In the genomic region with DNA sequence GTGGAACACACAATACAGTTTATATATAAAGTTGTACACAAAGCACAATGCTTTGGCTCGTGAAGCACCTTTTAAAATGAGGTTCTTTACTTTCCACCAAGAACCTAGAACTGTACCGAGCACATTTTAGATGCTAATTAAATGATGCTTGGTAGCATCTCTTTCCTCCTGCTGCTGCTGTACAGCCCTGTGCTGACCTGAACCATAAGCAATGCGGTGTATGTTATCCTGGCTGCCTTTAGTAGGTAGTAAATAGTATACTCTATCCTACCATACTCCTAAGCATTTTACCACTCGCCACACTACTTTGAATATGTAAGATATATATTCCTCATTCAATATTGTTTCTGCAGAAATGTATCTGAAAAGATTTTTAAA, we compare ENCODE assay signal across 21 cellular contexts. TPM values are rescaled to one million over a fixed set of nuclear protein-coding genes. Genes with fewer than 3 reads are reported as not detected.
DNase-seq lines count a peak whose midpoint lies in the region; ATAC-seq, FAIRE-seq and TF ChIP-seq lines count a peak whose summit lies in the region.
"Had no signal": no experiment of that assay in that cellular context is flagged by ENCODE, and none has a peak within 500 bp of the region (broad histone marks: within the 10 kb centered on the region; RNA-seq: fewer than 3 reads in every experiment).

No MANE protein-coding gene starts in this region.

- POLR2A ChIA-PET in A549 (lab: Yijun Ruan, JAX): no interaction called here

- TF ChIP-seq EP300 in A549 (IDR thresholded peaks at IDR 0.05): no peak

- intact Hi-C loops in colonic mucosa (cut with DNase I) (no loop called here), right cardiac atrium (cut with DNase I) (no loop called here)
- intact Hi-C loops in activated CD4-positive, alpha-beta T cell treated with anti-CD3 and anti-CD28 coated beads, Interleukin-2, amount 10 ng/mL, durations not matched to agents 24 days and 14 days (cut with micrococcal nuclease): no loop called here

- WGBS in A549 (ENCODE audit: missing lambda C conversion rate): 78% methylated on average over 4 of the region's 4 CpGs
- 31% methylated on average over 4 of the region's 4 CpGs for whole genome bisulfite sequencing in liver
- 75% methylated on average over 4 of the region's 4 CpGs for WGBS in right cardiac atrium

- no peak for DNase-seq in A549 (ENCODE audit: low read depth in 1 of 2, low spot score in 1 of 2)
- no peak for DNase-seq in colonic mucosa
- no peak for DNase-seq in nephron progenitor cell
- no peak for DNase-seq in HuH-7.5 (ENCODE audit: low spot score)
- DNase-seq in ecto neural progenitor cell (ENCODE audit: low spot score): no peak
- no peak for DNase-seq in activated CD4-positive, alpha-beta T cell treated with anti-CD3 and anti-CD28 coated beads, Interleukin-2, amount 10 ng/mL, durations not matched to agents 24 days and 14 days
- DNase-seq in right cardiac atrium: no peak
- DNase-seq: ACHN; BE2C; C1 segment of cervical spinal cord; CD4-positive, CD25-positive, alpha-beta regulatory T cell; CD8-positive, alpha-beta memory T cell; COR-L47; DMS 273 treated with DMSO at 0.1 percent for 48 hours; H9 had no signal

- FAIRE-seq in A549 (lab: Jason Lieb, UNC): no peak
- FAIRE-seq: G401.6, GM19239, H1, HTR-8/SVneo had no signal

- H3K9me3 Mint-ChIP-seq in nephron progenitor cell: no peaks in the 10 kb centered on the region
- H3K9me3 Mint-ChIP-seq in activated CD4-positive, alpha-beta T cell treated with anti-CD3 and anti-CD28 coated beads, Interleukin-2, amount 10 ng/mL, durations not matched to agents 24 days and 14 days: no peaks in the 10 kb centered on the region
- H3K9me3 Mint-ChIP-seq: CD4-positive, CD25-positive, alpha-beta regulatory T cell; CD8-positive, alpha-beta memory T cell; H9 had no signal

- no peak overlapping the region for H3K4me3 ChIP-seq in A549
- no peak overlapping the region for H3K4me3 ChIP-seq in colonic mucosa
- peak overlapping the region in 1 of 3 donors; percentile 28 for H3K4me3 ChIP-seq in liver (ENCODE audit: low read depth in 1 of 3, low read length in 3 of 3)
- H3K4me3 ChIP-seq in right cardiac atrium (ENCODE audit: low read length): no peak overlapping the region

- no peaks in the 10 kb centered on the region for H3K9me3 ChIP-seq in A549
- no peaks in the 10 kb centered on the region for H3K9me3 ChIP-seq in colonic mucosa
- H3K9me3 ChIP-seq in liver (ENCODE audit: control insufficient read depth in 4 of 4, low read length in 3 of 4): no peaks in the 10 kb centered on the region
- H3K9me3 ChIP-seq in right cardiac atrium (ENCODE audit: control insufficient read depth, low read length): no peaks in the 10 kb centered on the region
- H3K9me3 ChIP-seq: BE2C had no signal

- H3K27me3 Mint-ChIP-seq in nephron progenitor cell (ENCODE audit: low read depth, poor library complexity): peaks cover 9% of the 10 kb centered on the region
- H3K27me3 Mint-ChIP-seq in activated CD4-positive, alpha-beta T cell treated with anti-CD3 and anti-CD28 coated beads, Interleukin-2, amount 10 ng/mL, durations not matched to agents 24 days and 14 days: peaks cover 5% of the 10 kb centered on the region

- no peak overlapping the region for H3K4me3 Mint-ChIP-seq in nephron progenitor cell
- no peak overlapping the region for H3K4me3 Mint-ChIP-seq in activated CD4-positive, alpha-beta T cell treated with anti-CD3 and anti-CD28 coated beads, Interleukin-2, amount 10 ng/mL, durations not matched to agents 24 days and 14 days
- H3K4me3 Mint-ChIP-seq: CD8-positive, alpha-beta memory T cell; H9 had no signal

- peak overlapping the region in 1 of 2 donors; percentile 23 for H3K9ac ChIP-seq in colonic mucosa (ENCODE audit: low read depth in 2 of 2, low read length in 2 of 2)
- H3K9ac ChIP-seq in liver (ENCODE audit: low read depth in 1 of 2, low read length in 2 of 2): peak overlapping the region in 1 of 2 donors; percentile 55

- CTCF ChIA-PET in A549 (lab: Yijun Ruan, JAX): interaction anchor here (4.8 kb wide), 1 partner anchor 38 kb away, joined by 26 read pairs; no protein-coding TSS in a partner anchor

- H3K36me3 Mint-ChIP-seq in nephron progenitor cell (ENCODE audit: low read depth): no peaks in the 10 kb centered on the region
- H3K36me3 Mint-ChIP-seq in activated CD4-positive, alpha-beta T cell treated with anti-CD3 and anti-CD28 coated beads, Interleukin-2, amount 10 ng/mL, durations not matched to agents 24 days and 14 days (ENCODE audit: low read depth): no peaks in the 10 kb centered on the region
- H3K36me3 Mint-ChIP-seq: CD4-positive, CD25-positive, alpha-beta regulatory T cell; CD8-positive, alpha-beta memory T cell had no signal

- ATAC-seq in A549 (no peak; a peak in 1 of 6 replicates), right cardiac atrium (no peak)

- peak overlapping the region; percentile 40 for H3K27ac Mint-ChIP-seq in nephron progenitor cell
- no peak overlapping the region for H3K27ac Mint-ChIP-seq in activated CD4-positive, alpha-beta T cell treated with anti-CD3 and anti-CD28 coated beads, Interleukin-2, amount 10 ng/mL, durations not matched to agents 24 days and 14 days
- H3K27ac Mint-ChIP-seq: CD4-positive, CD25-positive, alpha-beta regulatory T cell; CD8-positive, alpha-beta memory T cell had no signal

- TF ChIP-seq RAD21 in A549 (conservative IDR thresholded peaks at IDR 0.05 in 1 of 2, IDR thresholded peaks at IDR 0.05 in 1 of 2): no peak
- TF ChIP-seq RAD21 in liver (IDR thresholded peaks at IDR 0.05): no peak

- peaks cover 35% of the 10 kb centered on the region for H3K4me1 Mint-ChIP-seq in nephron progenitor cell
- peaks cover 3% of the 10 kb centered on the region for H3K4me1 Mint-ChIP-seq in activated CD4-positive, alpha-beta T cell treated with anti-CD3 and anti-CD28 coated beads, Interleukin-2, amount 10 ng/mL, durations not matched to agents 24 days and 14 days
- H3K4me1 Mint-ChIP-seq: CD4-positive, CD25-positive, alpha-beta regulatory T cell; CD8-positive, alpha-beta memory T cell had no signal

- peak overlapping the region; percentile 14; the same call in 1 of the 3 replicates for H3K4me2 ChIP-seq in A549

- H3K27me3 ChIP-seq in colonic mucosa (no peaks in the 10 kb centered on the region), liver (ENCODE audit: control insufficient read depth in 4 of 4, insufficient read depth in 4 of 4, low read length in 3 of 4) (no peaks in the 10 kb centered on the region), right cardiac atrium (ENCODE audit: control insufficient read depth, insufficient read depth) (no peaks in the 10 kb centered on the region)
- H3K27me3 ChIP-seq: BE2C had no signal

- H3K4me1 ChIP-seq in A549 (peaks cover 20% of the 10 kb centered on the region), colonic mucosa (peaks cover 8% of the 10 kb centered on the region), liver (ENCODE audit: control insufficient read depth in 4 of 4, insufficient read depth in 4 of 4, low read length in 3 of 4) (peaks cover 18 to 52% (median 37%) of the 10 kb centered on the region in 4 donors), right cardiac atrium (ENCODE audit: control insufficient read depth, insufficient read depth, low read length) (no peaks in the 10 kb centered on the region)
- H3K4me1 ChIP-seq: BE2C had no signal

- TF ChIP-seq CTCF in A549 (IDR thresholded peaks at IDR 0.05): no peak
- TF ChIP-seq CTCF in colonic mucosa (IDR thresholded peaks at IDR 0.05): no peak
- no peak for TF ChIP-seq CTCF in liver (IDR thresholded peaks at IDR 0.05; ENCODE audit: low read depth, low read length, missing input control)
- no peak for TF ChIP-seq CTCF in nephron progenitor cell (IDR thresholded peaks at IDR 0.05)

- H3K36me3 ChIP-seq in colonic mucosa: no peaks in the 10 kb centered on the region
- no peaks in the 10 kb centered on the region for H3K36me3 ChIP-seq in liver (ENCODE audit: control insufficient read depth in 4 of 4, insufficient read depth in 3 of 4, low read depth in 1 of 4, low read length in 3 of 4)
- H3K36me3 ChIP-seq: BE2C had no signal

- no peak for TF ChIP-seq POLR2A in A549 (IDR thresholded peaks at IDR 0.05; ENCODE audit: low read length)

- no peak overlapping the region for H3K27ac ChIP-seq in A549
- H3K27ac ChIP-seq in colonic mucosa: peak overlapping the region; percentile 88
- peak overlapping the region; percentile 72 to 84 for H3K27ac ChIP-seq in liver (ENCODE audit: low read depth in 1 of 2, low read length in 2 of 2)
- no peak overlapping the region for H3K27ac ChIP-seq in right cardiac atrium (ENCODE audit: low read length)

RNA-seq across cellular contexts. Expression of a gene that starts 2.9 kb away (rescaled TPM):
- polyA plus RNA-seq in A549 (2011; rRNA removed) (not detected in 2 replicates), A549 (2017; fragmentation: RNase III; extraction: RNeasy Plus Mini Kit Qiagen cat#74134 plus additional on column Dnase treatment) (not detected in 3 replicates), liver (not detected), right cardiac atrium (not detected)
- polyA plus RNA-seq in A549 (2012; cell fraction: cytosol; rRNA removed): not detected in 2 replicates
- polyA plus RNA-seq in A549 (2012; cell fraction: nucleus; rRNA removed): not detected in 2 replicates
- not detected in 2 replicates for polyA minus RNA-seq in A549 (2011; rRNA and poly(A)+ RNA removed)
- total RNA-seq in colonic mucosa (not detected), liver (not detected), right cardiac atrium (not detected)
- total RNA-seq in activated CD4-positive, alpha-beta T cell treated with anti-CD3 and anti-CD28 coated beads, Interleukin-2, amount 10 ng/mL, durations not matched to agents 24 days and 14 days: not detected in 2 replicates
- total RNA-seq: A172; CD4-positive, CD25-positive, alpha-beta regulatory T cell; CD8-positive, alpha-beta memory T cell; H1; H9 had no signal
- polyA plus RNA-seq: CD4-positive, CD25-positive, alpha-beta regulatory T cell; CD8-positive, alpha-beta memory T cell; H1 had no signal

RNA-seq across cellular contexts. Expression of a gene that starts 12.6 kb away (rescaled TPM):
- polyA plus RNA-seq in A549 (2011; rRNA removed) (not detected in 2 replicates), A549 (2017; fragmentation: RNase III; extraction: RNeasy Plus Mini Kit Qiagen cat#74134 plus additional on column Dnase treatment) (not detected in 3 replicates), liver (under 1 TPM; 0.11 to 0.12 TPM), right cardiac atrium (not detected)
- not detected in 2 replicates for polyA plus RNA-seq in A549 (2012; cell fraction: cytosol; rRNA removed)
- polyA plus RNA-seq in A549 (2012; cell fraction: nucleus; rRNA removed): not detected in 2 replicates
- polyA minus RNA-seq in A549 (2011; rRNA and poly(A)+ RNA removed): not detected in 2 replicates
- total RNA-seq in colonic mucosa (under 1 TPM; 0.16 to 0.30 TPM), liver (under 1 TPM in 1 of 2 donors, not detected in 1; 0.33 TPM), right cardiac atrium (not detected)
- total RNA-seq in activated CD4-positive, alpha-beta T cell treated with anti-CD3 and anti-CD28 coated beads, Interleukin-2, amount 10 ng/mL, durations not matched to agents 24 days and 14 days: not detected in 2 replicates
- total RNA-seq: A172; CD4-positive, CD25-positive, alpha-beta regulatory T cell; CD8-positive, alpha-beta memory T cell; H1; H9 had no signal
- polyA plus RNA-seq: CD4-positive, CD25-positive, alpha-beta regulatory T cell; CD8-positive, alpha-beta memory T cell; H1 had no signal

RNA-seq across cellular contexts. Expression of a gene that starts 15.3 kb away (rescaled TPM):
- polyA plus RNA-seq in A549 (2011; rRNA removed) (7.8 and 12.9 TPM in 2 replicates), A549 (2017; fragmentation: RNase III; extraction: RNeasy Plus Mini Kit Qiagen cat#74134 plus additional on column Dnase treatment) (7.9 to 9.9 TPM (median 9.6 TPM) in 3 replicates), liver (10 to 100 TPM in 1 of 2 donors, 1 to 10 TPM in 1; 9.3 to 14.0 TPM), right cardiac atrium (15.1 TPM)
- polyA plus RNA-seq in A549 (2012; cell fraction: cytosol; rRNA removed): 11.9 and 15.3 TPM in 2 replicates
- polyA plus RNA-seq in A549 (2012; cell fraction: nucleus; rRNA removed): 33.3 and 42.3 TPM in 2 replicates
- polyA minus RNA-seq in A549 (2011; rRNA and poly(A)+ RNA removed): 17.8 and 19.7 TPM in 2 replicates
- total RNA-seq in colonic mucosa (10 to 100 TPM; 49.5 to 66.9 TPM), liver (10 to 100 TPM; 19.8 to 42.5 TPM), right cardiac atrium (10 to 100 TPM; 19.8 to 25.8 (median 21.0) TPM)
- not detected in 2 replicates for total RNA-seq in activated CD4-positive, alpha-beta T cell treated with anti-CD3 and anti-CD28 coated beads, Interleukin-2, amount 10 ng/mL, durations not matched to agents 24 days and 14 days

RNA-seq across cellular contexts. Expression of a gene that starts 20.1 kb away (rescaled TPM):
- not detected in 2 replicates for polyA plus RNA-seq in A549 (2011; rRNA removed)
- polyA plus RNA-seq in A549 (2012; cell fraction: cytosol; rRNA removed): not detected in 2 replicates
- polyA plus RNA-seq in A549 (2012; cell fraction: nucleus; rRNA removed): not detected in 2 replicates
- polyA plus RNA-seq in A549 (2017; fragmentation: RNase III; extraction: RNeasy Plus Mini Kit Qiagen cat#74134 plus additional on column Dnase treatment): not detected in 3 replicates
- polyA minus RNA-seq in A549 (2011; rRNA and poly(A)+ RNA removed): not detected in 2 replicates
- not detected for total RNA-seq in colonic mucosa
- total RNA-seq in liver: under 1 TPM; 0.05 to 0.08 TPM
- polyA plus RNA-seq in liver: not detected
- not detected in 2 replicates for total RNA-seq in activated CD4-positive, alpha-beta T cell treated with anti-CD3 and anti-CD28 coated beads, Interleukin-2, amount 10 ng/mL, durations not matched to agents 24 days and 14 days
- not detected for total RNA-seq in right cardiac atrium
- polyA plus RNA-seq in right cardiac atrium: not detected
- total RNA-seq: A172; CD4-positive, CD25-positive, alpha-beta regulatory T cell; CD8-positive, alpha-beta memory T cell; H1; H9 had no signal
- polyA plus RNA-seq: CD4-positive, CD25-positive, alpha-beta regulatory T cell; CD8-positive, alpha-beta memory T cell; H1 had no signal

RNA-seq across cellular contexts. Expression of a gene that starts 24.7 kb away (rescaled TPM):
- polyA plus RNA-seq in A549 (2011; rRNA removed) (not detected in 2 replicates), A549 (2017; fragmentation: RNase III; extraction: RNeasy Plus Mini Kit Qiagen cat#74134 plus additional on column Dnase treatment) (not detected in 3 replicates), liver (1 to 10 TPM; 1.5 to 1.6 TPM), right cardiac atrium (0.43 TPM)
- not detected in 2 replicates for polyA plus RNA-seq in A549 (2012; cell fraction: cytosol; rRNA removed)
- not detected in 2 replicates for polyA plus RNA-seq in A549 (2012; cell fraction: nucleus; rRNA removed)
- not detected in 2 replicates for polyA minus RNA-seq in A549 (2011; rRNA and poly(A)+ RNA removed)
- total RNA-seq in colonic mucosa (under 1 TPM in 1 of 2 donors, not detected in 1; 0.94 TPM), liver (1 to 10 TPM; 1.6 to 5.9 TPM), right cardiac atrium (1 to 10 TPM in 3 of 4 donors, under 1 TPM in 1; 0.56 to 1.7 (median 1.1) TPM)
- total RNA-seq in activated CD4-positive, alpha-beta T cell treated with anti-CD3 and anti-CD28 coated beads, Interleukin-2, amount 10 ng/mL, durations not matched to agents 24 days and 14 days: not detected in 2 replicates
- total RNA-seq: A172; CD4-positive, CD25-positive, alpha-beta regulatory T cell; CD8-positive, alpha-beta memory T cell; H1; H9 had no signal
- polyA plus RNA-seq: CD4-positive, CD25-positive, alpha-beta regulatory T cell; CD8-positive, alpha-beta memory T cell; H1 had no signal

Comparison
In these comparisons a context has a peak if more than half of its experiments do, and no peak if none do; other contexts are left out.
1. H3K27ac ChIP-seq: peak in colonic mucosa (single experiment) and liver (2 of 2); none in A549 (0 of 2) and right cardiac atrium (single experiment).
2. RNA of a gene that starts 15.3 kb away (total RNA-seq): 49.5 to 66.9 TPM in colonic mucosa, 19.8 to 42.5 TPM in liver and 19.8 to 25.8 TPM in right cardiac atrium; not detected in activated CD4-positive, alpha-beta T cell treated with anti-CD3 and anti-CD28 coated beads, Interleukin-2, amount 10 ng/mL, durations not matched to agents 24 days and 14 days; every median in the first group is over 10 times any median in the second.